15 cellular contexts compared by ENCODE assay signal in genomic region chr1:192443616-192444015, GRCh38.
"Had no signal": no experiment of that assay in that cellular context is flagged by ENCODE, and none has a peak within 500 bp of the region (broad histone marks: within the 10 kb centered on the region; RNA-seq: fewer than 3 reads in every experiment).

No MANE protein-coding gene starts in this region.

- DNase-seq: activated B cell treated with CpG ODN at 0.5 μM for 24 hours; activated CD4-positive, alpha-beta T cell treated with anti-CD3 and anti-CD28 coated beads, Interleukin-2, amount 10 ng/mL, durations not matched to agents 24 days and 14 days; activated CD8-positive, alpha-beta memory T cell treated with anti-CD3 and anti-CD28 coated beads for 24 hours; activated naive CD4-positive, alpha-beta T cell treated with Interleukin-2 at 50 U/mL for 16 hours; activated naive CD8-positive, alpha-beta T cell treated with anti-CD3 and anti-CD28 coated beads, Interleukin-2, amount 50 U/mL, for 24 hours; body of pancreas; dorsolateral prefrontal cortex; kidney glomerular epithelial cell; ovary; retina had no signal

- FAIRE-seq: urothelium cell line had no signal

- H3K27me3 ChIP-seq: body of pancreas, dorsolateral prefrontal cortex, esophagus muscularis mucosa, gastroesophageal sphincter, neural progenitor cell, ovary had no signal

- H2AFZ ChIP-seq: neural progenitor cell had no signal

- ATAC-seq: activated naive CD8-positive, alpha-beta T cell treated with anti-CD3 and anti-CD28 coated beads, Interleukin-2, amount 50 U/mL, for 24 hours; body of pancreas; gastroesophageal sphincter had no signal

- H3K4me3 ChIP-seq: body of pancreas, dorsolateral prefrontal cortex, esophagus muscularis mucosa, gastroesophageal sphincter, neural progenitor cell, ovary, skin epidermis had no signal

- H3K36me3 ChIP-seq: esophagus muscularis mucosa, gastroesophageal sphincter, neural progenitor cell, ovary had no signal

- H3K4me1 ChIP-seq: body of pancreas, neural progenitor cell had no signal

- H3K9me3 ChIP-seq: body of pancreas, esophagus muscularis mucosa, gastroesophageal sphincter, ovary had no signal

- H3K27ac ChIP-seq: body of pancreas, esophagus muscularis mucosa, gastroesophageal sphincter, neural progenitor cell, ovary, skin epidermis had no signal

- H3K4me2 ChIP-seq: neural progenitor cell had no signal

- H3K9ac ChIP-seq: neural progenitor cell had no signal
